In genomic region chr6:10522929-10523573, GRCh38 we compare ENCODE assay signal across 18 cellular contexts. TPM values are rescaled to one million over a fixed set of nuclear protein-coding genes. Genes with fewer than 3 reads are reported as not detected.
A peak's percentile ranks its signal among the peaks of the same experiment; 100 is the strongest.
DNase-seq lines count a peak whose midpoint lies in the region; ATAC-seq and TF ChIP-seq lines count a peak whose summit lies in the region.
"Had no signal": no experiment of that assay in that cellular context is flagged by ENCODE, and none has a peak within 500 bp of the region (broad histone marks: within the 10 kb centered on the region; RNA-seq: fewer than 3 reads in every experiment).

No MANE protein-coding gene starts in this region.

- intact Hi-C loops in left lung (cut with DNase I), result no loop called here

- H3K27me3 ChIP-seq in left lung (no peaks in the 10 kb centered on the region), stomach smooth muscle (ENCODE audit: control insufficient read depth in 1 of 2, insufficient read depth in 2 of 2, low read length in 2 of 2) (no peaks in the 10 kb centered on the region)

- H3K9me3 ChIP-seq in left lung, result no peaks in the 10 kb centered on the region
- no peaks in the 10 kb centered on the region for H3K9me3 ChIP-seq in stomach smooth muscle (ENCODE audit: control insufficient read depth in 2 of 2, low read length in 2 of 2)

- ATAC-seq in left lung, result peak; percentile 38
- no peak for ATAC-seq in HG03159 (IDR thresholded peaks at IDR 0.05; ENCODE audit: unreplicated experiment)
- ATAC-seq: activated T-cell treated with anti-CD3 and anti-CD28 coated beads, Interleukin-2, amount 50 U/mL, for 72 hours; sciatic nerve; T-cell had no signal

- TF ChIP-seq CTCF in epithelial cell of esophagus (IDR thresholded peaks at IDR 0.05; ENCODE audit: insufficient read depth, low read depth, low read length, missing control alignments), result no peak
- TF ChIP-seq CTCF in left lung (IDR thresholded peaks at IDR 0.05), result no peak

- H3K4me3 ChIP-seq in epithelial cell of esophagus (ENCODE audit: low read length), result no peak overlapping the region
- no peak overlapping the region for H3K4me3 ChIP-seq in left lung
- H3K4me3 ChIP-seq in stomach smooth muscle (ENCODE audit: low read length in 2 of 2), result peak overlapping the region; percentile 48 to 70
- H3K4me3 ChIP-seq: PC-9 had no signal

- H3K9ac ChIP-seq in stomach smooth muscle (ENCODE audit: low read length in 2 of 2), result peak overlapping the region; percentile 29 to 63

- DNase-seq in KG1 (lab: John Stamatoyannopoulos, UW), result peak; percentile 18
- peak; percentile 5 for DNase-seq in epithelial cell of esophagus (ENCODE audit: low read depth)
- DNase-seq in left lung, result no peak
- no peak for DNase-seq in effector CD4-positive, alpha-beta T cell
- DNase-seq in NCI-H2029 (lab: John Stamatoyannopoulos, UW), result no peak
- no peak for DNase-seq in NOMO-1 treated with dmso at 0.1 percent for 144 hours (lab: John Stamatoyannopoulos, UW; ENCODE audit: unreplicated experiment)
- DNase-seq: activated CD4-positive, alpha-beta T cell treated with anti-CD3 and anti-CD28 coated beads for 4 hours; activated T-cell treated with anti-CD3 and anti-CD28 coated beads, Interleukin-2, amount 50 U/mL, for 72 hours; amniotic stem cell; CD4-positive, alpha-beta T cell; hippocampal formation; naive B cell; NCI-H1092 treated with DMSO at 0.1 percent for 48 hours; PC-9; T-cell had no signal

- H3K36me3 ChIP-seq in left lung (no peaks in the 10 kb centered on the region), stomach smooth muscle (ENCODE audit: control insufficient read depth in 2 of 2, insufficient read depth in 2 of 2, low read length in 2 of 2) (no peaks in the 10 kb centered on the region)

- H3K27ac ChIP-seq in left lung (peak overlapping the region; percentile 64 to 83), stomach smooth muscle (ENCODE audit: low read length) (peak overlapping the region; percentile 69)

- peaks cover 8 to 42% of the 10 kb centered on the region in 2 donors for H3K4me1 ChIP-seq in left lung
- H3K4me1 ChIP-seq in stomach smooth muscle (ENCODE audit: control insufficient read depth, insufficient read depth, low read length), result peaks cover 16% of the 10 kb centered on the region

RNA-seq across cellular contexts. Expression of gene GCNT2, which starts 1.9 kb away (rescaled TPM):
- total RNA-seq in left lung, result 10 to 100 TPM; 25.1 to 32.3 TPM

Comparison
In these comparisons a context has a peak if more than half of its experiments do, and no peak if none do; other contexts are left out.
1. DNase-seq: peak in KG1 (single experiment) and epithelial cell of esophagus (single experiment); none in left lung (0 of 2), effector CD4-positive, alpha-beta T cell (single experiment), NCI-H2029 (single experiment) and NOMO-1 treated with dmso at 0.1 percent for 144 hours (single experiment).
2. H3K4me3 ChIP-seq: peak in stomach smooth muscle (2 of 2); none in epithelial cell of esophagus (single experiment) and left lung (0 of 2).